8 cellular contexts compared by ENCODE assay signal in the genomic region with DNA sequence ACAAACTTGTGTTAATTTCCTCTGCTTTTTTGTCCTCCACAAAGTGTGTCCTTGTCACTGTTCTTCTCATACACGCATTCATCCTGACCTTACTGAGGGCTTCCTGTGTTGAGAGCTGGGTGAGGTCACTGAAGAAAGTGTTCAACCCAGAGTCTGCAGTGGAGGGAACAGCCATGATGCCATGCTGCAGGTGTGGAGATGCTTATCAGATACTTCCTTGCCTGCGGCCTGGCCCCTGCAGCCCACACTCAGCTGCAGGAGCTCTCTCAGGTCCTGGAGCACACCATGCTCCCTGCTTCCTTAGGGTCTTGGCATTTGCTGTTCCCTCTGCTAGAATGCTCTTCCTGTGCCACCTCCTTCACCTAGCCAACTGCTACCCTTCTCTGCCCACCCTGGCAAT.
DNase-seq lines count a peak whose midpoint lies in the region; ATAC-seq and TF ChIP-seq lines count a peak whose summit lies in the region.

No MANE protein-coding gene starts in this region.

- no CpG with 5 or more reads among the region's 2 CpGs for WGBS in neuronal stem cell (ENCODE audit: extremely low coverage in 2 of 2, insufficient read length in 2 of 2, insufficient replicate concordance in 1 of 2), 2 donors

- no peak overlapping the region for H2AFZ ChIP-seq in neuronal stem cell (ENCODE audit: low read length)

- H3K27ac ChIP-seq in neuronal stem cell (replicated peaks; ENCODE audit: low read length) = no peak overlapping the region

- no peak overlapping the region for H2BK120ac ChIP-seq in neuronal stem cell (ENCODE audit: low read depth, low read length)

- H3K9me3 ChIP-seq in neuronal stem cell (replicated peaks in 1 of 2; ENCODE audit: control insufficient read depth in 2 of 2, insufficient read depth in 1 of 2, low read depth in 1 of 2, low read length in 2 of 2) = no peaks in the 10 kb centered on the region

- TF ChIP-seq POLR2A in NB4 (IDR thresholded peaks at IDR 0.05; ENCODE audit: extremely low read depth, insufficient read length) = no peak

- no peak overlapping the region for H3K4me2 ChIP-seq in neuronal stem cell (ENCODE audit: insufficient read depth, low read length, poor library complexity, severe bottlenecking)

- H3K36me3 ChIP-seq in neuronal stem cell (replicated peaks in 1 of 2; ENCODE audit: control insufficient read depth in 2 of 2, insufficient read depth in 2 of 2, low read length in 2 of 2) = no peaks in the 10 kb centered on the region

- in situ Hi-C loops in GM13976 (cut with MboI; ENCODE audit: low sequenced_read_pairs, unreplicated experiment) = no loop called here

- H4K91ac ChIP-seq in neuronal stem cell (ENCODE audit: low read depth, low read length, poor library complexity) = no peak overlapping the region

- peaks cover 7 to 11% of the 10 kb centered on the region in 2 donors for H3K4me1 ChIP-seq in neuronal stem cell (ENCODE audit: control insufficient read depth in 2 of 2, insufficient read depth in 1 of 2, low read depth in 1 of 2, low read length in 2 of 2)

- TF ChIP-seq CTCF in NB4 (IDR thresholded peaks at IDR 0.05; ENCODE audit: low read depth, low read length) (no peak), GM13976 (IDR thresholded peaks at IDR 0.05; ENCODE audit: borderline replicate concordance, control extremely low read depth, extremely low read depth, insufficient read depth, missing control alignments) (no peak)

- H3K27me3 ChIP-seq in neuronal stem cell (ENCODE audit: control insufficient read depth in 3 of 3, insufficient read depth in 3 of 3, low read depth in 1 of 3, low read length in 3 of 3) = no peaks in the 10 kb centered on the region

- peak; percentile 32 for ATAC-seq in GM19438 (IDR thresholded peaks at IDR 0.05; ENCODE audit: low read depth, unreplicated experiment)
- no peak for ATAC-seq in GM18519 (IDR thresholded peaks at IDR 0.05; ENCODE audit: low FRiP score, unreplicated experiment)

- H3K4me3 ChIP-seq in NB4 (ENCODE audit: low read depth, low read length) (no peak overlapping the region), neuronal stem cell (ENCODE audit: low read length in 2 of 2) (no peak overlapping the region)

- no peak overlapping the region for H2AK5ac ChIP-seq in neuronal stem cell (ENCODE audit: low read depth, low read length)

- no peak overlapping the region for H3K18ac ChIP-seq in neuronal stem cell (ENCODE audit: low read length)

- H3K14ac ChIP-seq in neuronal stem cell (ENCODE audit: low read length) = no peak overlapping the region

- H4K8ac ChIP-seq in neuronal stem cell (ENCODE audit: low read depth, low read length) = no peak overlapping the region

- H3K9ac ChIP-seq in neuronal stem cell (ENCODE audit: low read depth, low read length, poor library complexity) = no peak overlapping the region

- peak; percentile 11 for DNase-seq in NB4 (ENCODE audit: low read depth)
- DNase-seq in activated gamma-delta T cell (lab: John Stamatoyannopoulos, UW) = peak; percentile 18
- peak; percentile 19 to 21 for DNase-seq in stimulated activated CD4-positive, alpha-beta T cell treated with anti-CD3 and anti-CD28 coated beads, Interleukin-15, amount 100 ng/mL, for 48 hours (ENCODE audit: low read depth in 2 of 2)
- DNase-seq in OCI-M2 (lab: John Stamatoyannopoulos, UW; ENCODE audit: unreplicated experiment) = no peak
- DNase-seq in GM13976 (ENCODE audit: low spot score) = no peak
- DNase-seq in neuronal stem cell (ENCODE audit: low spot score) = no peak

- no peak overlapping the region for H3K23ac ChIP-seq in neuronal stem cell (ENCODE audit: low read depth, low read length, poor library complexity)

- H3K79me1 ChIP-seq in neuronal stem cell (ENCODE audit: low read depth, low read length) = no peaks in the 10 kb centered on the region

- H3K4ac ChIP-seq in neuronal stem cell (ENCODE audit: low read length) = no peak overlapping the region

- no peak overlapping the region for H2BK12ac ChIP-seq in neuronal stem cell (ENCODE audit: low read length)

- H2BK5ac ChIP-seq in neuronal stem cell (ENCODE audit: low read length) = no peak overlapping the region

- no peak overlapping the region for H2BK15ac ChIP-seq in neuronal stem cell (ENCODE audit: low read length)

Comparison
In these comparisons a context has a peak if more than half of its experiments do, and no peak if none do; other contexts are left out.
1. DNase-seq: peak in NB4 (single experiment), activated gamma-delta T cell (single experiment) and stimulated activated CD4-positive, alpha-beta T cell treated with anti-CD3 and anti-CD28 coated beads, Interleukin-15, amount 100 ng/mL, for 48 hours (2 of 2); none in OCI-M2 (single experiment), GM13976 (single experiment) and neuronal stem cell (single experiment).